In the genomic region with DNA sequence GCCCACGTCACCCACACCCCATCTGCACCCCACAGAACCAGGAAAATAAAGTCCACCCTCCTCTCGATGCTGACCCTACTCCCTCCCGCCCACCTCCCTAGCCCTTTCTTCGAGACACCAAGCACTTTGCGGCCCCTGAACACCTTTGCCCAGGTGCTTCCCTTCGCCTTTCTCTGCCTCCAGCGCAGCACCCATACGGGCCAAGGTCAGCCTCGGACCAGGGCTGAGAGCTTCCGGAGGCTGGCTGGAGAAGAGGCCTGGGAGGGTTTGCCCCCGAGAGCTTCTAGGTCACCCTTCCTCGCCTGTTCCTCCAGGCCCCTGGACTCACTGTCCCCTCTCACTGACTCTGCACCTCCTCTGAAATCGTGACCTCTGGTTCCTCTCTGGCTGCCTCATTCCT, we compare ENCODE assay signal across 2 cellular contexts.
TF ChIP-seq lines count a peak whose summit lies in the region.

No MANE protein-coding gene starts in this region.

TF ChIP-seq in WTC11, 78 proteins besides CTCF, POLR2A, EP300 and RAD21 (continued from another document):
- TF ChIP-seq, protein P1, sequence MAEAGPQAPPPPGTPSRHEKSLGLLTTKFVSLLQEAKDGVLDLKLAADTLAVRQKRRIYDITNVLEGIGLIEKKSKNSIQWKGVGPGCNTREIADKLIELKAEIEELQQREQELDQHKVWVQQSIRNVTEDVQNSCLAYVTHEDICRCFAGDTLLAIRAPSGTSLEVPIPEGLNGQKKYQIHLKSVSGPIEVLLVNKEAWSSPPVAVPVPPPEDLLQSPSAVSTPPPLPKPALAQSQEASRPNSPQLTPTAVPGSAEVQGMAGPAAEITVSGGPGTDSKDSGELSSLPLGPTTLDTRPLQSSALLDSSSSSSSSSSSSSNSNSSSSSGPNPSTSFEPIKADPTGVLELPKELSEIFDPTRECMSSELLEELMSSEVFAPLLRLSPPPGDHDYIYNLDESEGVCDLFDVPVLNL (CRISPR knock-in tag; IDR thresholded peaks at IDR 0.05; ENCODE audit: borderline replicate concordance, low read depth): no peak
- TF ChIP-seq, protein P2, sequence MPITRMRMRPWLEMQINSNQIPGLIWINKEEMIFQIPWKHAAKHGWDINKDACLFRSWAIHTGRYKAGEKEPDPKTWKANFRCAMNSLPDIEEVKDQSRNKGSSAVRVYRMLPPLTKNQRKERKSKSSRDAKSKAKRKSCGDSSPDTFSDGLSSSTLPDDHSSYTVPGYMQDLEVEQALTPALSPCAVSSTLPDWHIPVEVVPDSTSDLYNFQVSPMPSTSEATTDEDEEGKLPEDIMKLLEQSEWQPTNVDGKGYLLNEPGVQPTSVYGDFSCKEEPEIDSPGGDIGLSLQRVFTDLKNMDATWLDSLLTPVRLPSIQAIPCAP (CRISPR knock-in tag; IDR thresholded peaks at IDR 0.05): no peak
- TF ChIP-seq SOX15 (CRISPR knock-in tag; IDR thresholded peaks at IDR 0.05): no peak
- TF ChIP-seq ATF1 (CRISPR knock-in tag; IDR thresholded peaks at IDR 0.05): no peak
- TF ChIP-seq, protein P3, sequence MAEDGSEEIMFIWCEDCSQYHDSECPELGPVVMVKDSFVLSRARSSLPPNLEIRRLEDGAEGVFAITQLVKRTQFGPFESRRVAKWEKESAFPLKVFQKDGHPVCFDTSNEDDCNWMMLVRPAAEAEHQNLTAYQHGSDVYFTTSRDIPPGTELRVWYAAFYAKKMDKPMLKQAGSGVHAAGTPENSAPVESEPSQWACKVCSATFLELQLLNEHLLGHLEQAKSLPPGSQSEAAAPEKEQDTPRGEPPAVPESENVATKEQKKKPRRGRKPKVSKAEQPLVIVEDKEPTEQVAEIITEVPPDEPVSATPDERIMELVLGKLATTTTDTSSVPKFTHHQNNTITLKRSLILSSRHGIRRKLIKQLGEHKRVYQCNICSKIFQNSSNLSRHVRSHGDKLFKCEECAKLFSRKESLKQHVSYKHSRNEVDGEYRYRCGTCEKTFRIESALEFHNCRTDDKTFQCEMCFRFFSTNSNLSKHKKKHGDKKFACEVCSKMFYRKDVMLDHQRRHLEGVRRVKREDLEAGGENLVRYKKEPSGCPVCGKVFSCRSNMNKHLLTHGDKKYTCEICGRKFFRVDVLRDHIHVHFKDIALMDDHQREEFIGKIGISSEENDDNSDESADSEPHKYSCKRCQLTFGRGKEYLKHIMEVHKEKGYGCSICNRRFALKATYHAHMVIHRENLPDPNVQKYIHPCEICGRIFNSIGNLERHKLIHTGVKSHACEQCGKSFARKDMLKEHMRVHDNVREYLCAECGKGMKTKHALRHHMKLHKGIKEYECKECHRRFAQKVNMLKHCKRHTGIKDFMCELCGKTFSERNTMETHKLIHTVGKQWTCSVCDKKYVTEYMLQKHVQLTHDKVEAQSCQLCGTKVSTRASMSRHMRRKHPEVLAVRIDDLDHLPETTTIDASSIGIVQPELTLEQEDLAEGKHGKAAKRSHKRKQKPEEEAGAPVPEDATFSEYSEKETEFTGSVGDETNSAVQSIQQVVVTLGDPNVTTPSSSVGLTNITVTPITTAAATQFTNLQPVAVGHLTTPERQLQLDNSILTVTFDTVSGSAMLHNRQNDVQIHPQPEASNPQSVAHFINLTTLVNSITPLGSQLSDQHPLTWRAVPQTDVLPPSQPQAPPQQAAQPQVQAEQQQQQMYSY (CRISPR knock-in tag; IDR thresholded peaks at IDR 0.05): no peak

TF ChIP-seq in liver, 16 proteins besides CTCF, POLR2A, EP300 and RAD21 (continued from another document):
- TF ChIP-seq, protein P4, sequence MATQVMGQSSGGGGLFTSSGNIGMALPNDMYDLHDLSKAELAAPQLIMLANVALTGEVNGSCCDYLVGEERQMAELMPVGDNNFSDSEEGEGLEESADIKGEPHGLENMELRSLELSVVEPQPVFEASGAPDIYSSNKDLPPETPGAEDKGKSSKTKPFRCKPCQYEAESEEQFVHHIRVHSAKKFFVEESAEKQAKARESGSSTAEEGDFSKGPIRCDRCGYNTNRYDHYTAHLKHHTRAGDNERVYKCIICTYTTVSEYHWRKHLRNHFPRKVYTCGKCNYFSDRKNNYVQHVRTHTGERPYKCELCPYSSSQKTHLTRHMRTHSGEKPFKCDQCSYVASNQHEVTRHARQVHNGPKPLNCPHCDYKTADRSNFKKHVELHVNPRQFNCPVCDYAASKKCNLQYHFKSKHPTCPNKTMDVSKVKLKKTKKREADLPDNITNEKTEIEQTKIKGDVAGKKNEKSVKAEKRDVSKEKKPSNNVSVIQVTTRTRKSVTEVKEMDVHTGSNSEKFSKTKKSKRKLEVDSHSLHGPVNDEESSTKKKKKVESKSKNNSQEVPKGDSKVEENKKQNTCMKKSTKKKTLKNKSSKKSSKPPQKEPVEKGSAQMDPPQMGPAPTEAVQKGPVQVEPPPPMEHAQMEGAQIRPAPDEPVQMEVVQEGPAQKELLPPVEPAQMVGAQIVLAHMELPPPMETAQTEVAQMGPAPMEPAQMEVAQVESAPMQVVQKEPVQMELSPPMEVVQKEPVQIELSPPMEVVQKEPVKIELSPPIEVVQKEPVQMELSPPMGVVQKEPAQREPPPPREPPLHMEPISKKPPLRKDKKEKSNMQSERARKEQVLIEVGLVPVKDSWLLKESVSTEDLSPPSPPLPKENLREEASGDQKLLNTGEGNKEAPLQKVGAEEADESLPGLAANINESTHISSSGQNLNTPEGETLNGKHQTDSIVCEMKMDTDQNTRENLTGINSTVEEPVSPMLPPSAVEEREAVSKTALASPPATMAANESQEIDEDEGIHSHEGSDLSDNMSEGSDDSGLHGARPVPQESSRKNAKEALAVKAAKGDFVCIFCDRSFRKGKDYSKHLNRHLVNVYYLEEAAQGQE (IDR thresholded peaks at IDR 0.05): no peak
- no peak for TF ChIP-seq RXRA (IDR thresholded peaks at IDR 0.05)
- TF ChIP-seq HNF4A (conservative IDR thresholded peaks at IDR 0.05): no peak
- no peak for TF ChIP-seq TAF1 (conservative IDR thresholded peaks at IDR 0.05)
- TF ChIP-seq YY1 (IDR thresholded peaks at IDR 0.05): no peak
